Comparison of ENCODE assay signal across 11 cellular contexts in genomic region chr3:43405888-43406636, GRCh38.
A peak's percentile ranks its signal among the peaks of the same experiment; 100 is the strongest.
DNase-seq lines count a peak whose midpoint lies in the region; ATAC-seq and TF ChIP-seq lines count a peak whose summit lies in the region.
"Had no signal": no experiment of that assay in that cellular context is flagged by ENCODE, and none has a peak within 500 bp of the region (broad histone marks: within the 10 kb centered on the region; RNA-seq: fewer than 3 reads in every experiment).

No MANE protein-coding gene starts in this region.

- intact Hi-C loops in mucosa of descending colon (cut with DNase I, micrococcal nuclease): no loop called here

- peak; percentile 53 for DNase-seq in GDM1 (lab: John Stamatoyannopoulos, UW)
- peak; percentile 64 for DNase-seq in UCSD-AML1 (lab: John Stamatoyannopoulos, UW; ENCODE audit: unreplicated experiment)
- DNase-seq in fibroblast of mammary gland (ENCODE audit: low read depth): peak; percentile 73
- no peak for DNase-seq in neuronal stem cell (ENCODE audit: low spot score)
- DNase-seq in mucosa of descending colon: no peak
- DNase-seq in NCI-H82 (lab: John Stamatoyannopoulos, UW): no peak
- no peak for DNase-seq in DMS53 (lab: John Stamatoyannopoulos, UW)
- DNase-seq in NCI-H774 (lab: John Stamatoyannopoulos, UW): no peak
- DNase-seq: KG1; NCI-H2029; stimulated activated naive CD4-positive, alpha-beta T cell had no signal

- H3K79me1 ChIP-seq in neuronal stem cell (ENCODE audit: low read depth, low read length): no peaks in the 10 kb centered on the region

- peak overlapping the region; percentile 6 for H3K18ac ChIP-seq in neuronal stem cell (ENCODE audit: low read length)

- peaks cover 0 to 2% (median 0%) of the 10 kb centered on the region in 3 experiments for H3K27me3 ChIP-seq in neuronal stem cell (ENCODE audit: control insufficient read depth in 3 of 3, insufficient read depth in 3 of 3, low read depth in 1 of 3, low read length in 3 of 3)

- H4K91ac ChIP-seq in neuronal stem cell (ENCODE audit: low read depth, low read length, poor library complexity): no peak overlapping the region

- peak overlapping the region; percentile 47 for H2AK5ac ChIP-seq in neuronal stem cell (ENCODE audit: low read depth, low read length)

- H3K36me3 ChIP-seq in neuronal stem cell (replicated peaks in 1 of 2; ENCODE audit: control insufficient read depth in 2 of 2, insufficient read depth in 2 of 2, low read length in 2 of 2) (no peaks in the 10 kb centered on the region), mucosa of descending colon (ENCODE audit: low read depth) (no peaks in the 10 kb centered on the region)

- no peak overlapping the region for H2BK5ac ChIP-seq in neuronal stem cell (ENCODE audit: low read length)

- no peak overlapping the region for H4K8ac ChIP-seq in neuronal stem cell (ENCODE audit: low read depth, low read length)

- H3K27ac ChIP-seq in neuronal stem cell (replicated peaks; ENCODE audit: low read length): no peak overlapping the region

- ATAC-seq in mucosa of descending colon: no peak

- H3K4me1 ChIP-seq in neuronal stem cell (ENCODE audit: control insufficient read depth in 2 of 2, insufficient read depth in 1 of 2, low read depth in 1 of 2, low read length in 2 of 2) (no peaks in the 10 kb centered on the region), mucosa of descending colon (ENCODE audit: low read depth) (no peaks in the 10 kb centered on the region)

- TF ChIP-seq CTCF in fibroblast of mammary gland (conservative IDR thresholded peaks at IDR 0.05; ENCODE audit: control insufficient read depth, insufficient read depth, low read depth, low read length): no peak
- no peak for TF ChIP-seq CTCF in mucosa of descending colon (IDR thresholded peaks at IDR 0.05)

- H2BK12ac ChIP-seq in neuronal stem cell (ENCODE audit: low read length): no peak overlapping the region

- H3K4me2 ChIP-seq in neuronal stem cell (ENCODE audit: insufficient read depth, low read length, poor library complexity, severe bottlenecking): no peak overlapping the region

- H3K9me3 ChIP-seq in neuronal stem cell (replicated peaks in 1 of 2; ENCODE audit: control insufficient read depth in 2 of 2, insufficient read depth in 1 of 2, low read depth in 1 of 2, low read length in 2 of 2) (no peaks in the 10 kb centered on the region), mucosa of descending colon (no peaks in the 10 kb centered on the region)

- H2AFZ ChIP-seq in neuronal stem cell (ENCODE audit: low read length): no peak overlapping the region

- no peak overlapping the region for H2BK120ac ChIP-seq in neuronal stem cell (ENCODE audit: low read depth, low read length)

- H3K4me3 ChIP-seq in fibroblast of mammary gland (ENCODE audit: control insufficient read depth, low read depth, low read length) (no peak overlapping the region), neuronal stem cell (ENCODE audit: low read length in 2 of 2) (no peak overlapping the region), mucosa of descending colon (no peak overlapping the region)

- no CpG with 5 or more reads among the region's 11 CpGs for WGBS in neuronal stem cell (ENCODE audit: extremely low coverage in 2 of 2, insufficient read length in 2 of 2, insufficient replicate concordance in 1 of 2), 2 donors

- H2BK15ac ChIP-seq in neuronal stem cell (ENCODE audit: low read length): no peak overlapping the region

- no peak overlapping the region for H3K14ac ChIP-seq in neuronal stem cell (ENCODE audit: low read length)

- H3K9ac ChIP-seq in neuronal stem cell (ENCODE audit: low read depth, low read length, poor library complexity): no peak overlapping the region

- H3K23ac ChIP-seq in neuronal stem cell (ENCODE audit: low read depth, low read length, poor library complexity): peak overlapping the region; percentile 3

- H3K4ac ChIP-seq in neuronal stem cell (ENCODE audit: low read length): no peak overlapping the region

Comparison
In these comparisons a context has a peak if more than half of its experiments do, and no peak if none do; other contexts are left out.
1. DNase-seq: peak in GDM1 (single experiment), UCSD-AML1 (single experiment) and fibroblast of mammary gland (single experiment); none in neuronal stem cell (single experiment), mucosa of descending colon (0 of 3), NCI-H82 (single experiment), DMS53 (single experiment) and NCI-H774 (single experiment).